Comparison of ENCODE assay signal across 24 cellular contexts in genomic region chr7:45017253-45017652, GRCh38. TPM values are rescaled to one million over a fixed set of nuclear protein-coding genes. Genes with fewer than 3 reads are reported as not detected.
DNase-seq lines count a peak whose midpoint lies in the region; ATAC-seq and TF ChIP-seq lines count a peak whose summit lies in the region.
"Had no signal": no experiment of that assay in that cellular context is flagged by ENCODE, and none has a peak within 500 bp of the region (broad histone marks: within the 10 kb centered on the region; RNA-seq: fewer than 3 reads in every experiment).

No MANE protein-coding gene starts in this region.

- WGBS in ovary, 3 donors = 57 to 73% (median 57%) methylated on average over 3 of the region's 3 CpGs

- TF ChIP-seq EP300 in ovary (IDR thresholded peaks at IDR 0.05) = no peak

- peaks cover 14% of the 10 kb centered on the region for H3K4me1 ChIP-seq in CD4-positive, alpha-beta memory T cell (ENCODE audit: insufficient read depth, low read length)
- peaks cover 6% of the 10 kb centered on the region for H3K4me1 ChIP-seq in ovary (ENCODE audit: insufficient read depth)

- no peak overlapping the region for H3K4me3 ChIP-seq in CD4-positive, alpha-beta memory T cell (ENCODE audit: low read length in 2 of 2)
- H3K4me3 ChIP-seq in ovary = no peak overlapping the region
- H3K4me3 ChIP-seq: GM12878, SJCRH30 had no signal

- no peak for DNase-seq in activated CD8-positive, alpha-beta T cell treated with anti-CD3 and anti-CD28 coated beads for 36 hours
- DNase-seq in activated CD8-positive, alpha-beta T cell treated with anti-CD3 and anti-CD28 coated beads, Interleukin-2, amount 10 ng/mL, durations not matched to agents 7 days and 5 days = no peak
- no peak for DNase-seq in CD4-positive, alpha-beta memory T cell
- no peak for DNase-seq in activated T-helper 1 cell treated with anti-CD3 and anti-CD28 coated beads, Interleukin-12 subunit alpha, Interleukin-12 subunit beta, Interleukin-2, Interleukin-4 antibody, amounts not matched to agents 30 ng/mL and 10 ng/mL and 1 ng/mL, durations not matched to agents 14 hours and 24 hours and 36 hours (ENCODE audit: low spot score)
- DNase-seq in neural crest cell (ENCODE audit: low read depth, low spot score) (no peak), NCI-H146 treated with DMSO at 0.1 percent for 48 hours (lab: John Stamatoyannopoulos, UW; ENCODE audit: unreplicated experiment) (no peak), ovary (no peak), hypothalamus (lab: John Stamatoyannopoulos, UW) (no peak)
- DNase-seq: AML-193, C1 segment of cervical spinal cord, DMS79, H7, NCI-H1105 treated with DMSO at 0.1 percent for 48 hours, NCI-H1694, NCI-H2081, NCI-H2171, NCI-H345, NCI-H524, NCI-H774, OCI-M1, SJCRH30 had no signal

- no peaks in the 10 kb centered on the region for H3K9me3 Mint-ChIP-seq in activated CD8-positive, alpha-beta T cell treated with anti-CD3 and anti-CD28 coated beads for 36 hours
- H3K9me3 Mint-ChIP-seq in activated CD8-positive, alpha-beta T cell treated with anti-CD3 and anti-CD28 coated beads, Interleukin-2, amount 10 ng/mL, durations not matched to agents 7 days and 5 days (ENCODE audit: insufficient read depth) = no peaks in the 10 kb centered on the region
- no peaks in the 10 kb centered on the region for H3K9me3 Mint-ChIP-seq in CD4-positive, alpha-beta memory T cell
- H3K9me3 Mint-ChIP-seq in activated T-helper 1 cell treated with anti-CD3 and anti-CD28 coated beads, Interleukin-12 subunit alpha, Interleukin-12 subunit beta, Interleukin-2, Interleukin-4 antibody, amounts not matched to agents 30 ng/mL and 10 ng/mL and 1 ng/mL, durations not matched to agents 14 hours and 24 hours and 36 hours = no peaks in the 10 kb centered on the region
- no peaks in the 10 kb centered on the region for H3K9me3 Mint-ChIP-seq in neural crest cell
- H3K9me3 Mint-ChIP-seq: IgD-negative memory B cell had no signal

- TF ChIP-seq CTCF in activated CD8-positive, alpha-beta T cell treated with anti-CD3 and anti-CD28 coated beads for 36 hours (IDR thresholded peaks at IDR 0.05) = no peak
- TF ChIP-seq CTCF in neural crest cell (conservative IDR thresholded peaks at IDR 0.05) (no peak), ovary (IDR thresholded peaks at IDR 0.05) (no peak)

- no peaks in the 10 kb centered on the region for H3K27me3 Mint-ChIP-seq in activated CD8-positive, alpha-beta T cell treated with anti-CD3 and anti-CD28 coated beads for 36 hours
- no peaks in the 10 kb centered on the region for H3K27me3 Mint-ChIP-seq in activated CD8-positive, alpha-beta T cell treated with anti-CD3 and anti-CD28 coated beads, Interleukin-2, amount 10 ng/mL, durations not matched to agents 7 days and 5 days (ENCODE audit: low read depth)
- no peaks in the 10 kb centered on the region for H3K27me3 Mint-ChIP-seq in CD4-positive, alpha-beta memory T cell
- H3K27me3 Mint-ChIP-seq in activated T-helper 1 cell treated with anti-CD3 and anti-CD28 coated beads, Interleukin-12 subunit alpha, Interleukin-12 subunit beta, Interleukin-2, Interleukin-4 antibody, amounts not matched to agents 30 ng/mL and 10 ng/mL and 1 ng/mL, durations not matched to agents 14 hours and 24 hours and 36 hours (ENCODE audit: insufficient read depth) = no peaks in the 10 kb centered on the region
- no peaks in the 10 kb centered on the region for H3K27me3 Mint-ChIP-seq in neural crest cell (ENCODE audit: low read depth)
- H3K27me3 Mint-ChIP-seq: IgD-negative memory B cell had no signal

- H3K9me3 ChIP-seq in CD4-positive, alpha-beta memory T cell (ENCODE audit: control insufficient read depth in 1 of 2, low read length in 2 of 2) = no peaks in the 10 kb centered on the region
- H3K9me3 ChIP-seq in ovary = no peaks in the 10 kb centered on the region

- ATAC-seq in activated CD8-positive, alpha-beta T cell treated with anti-CD3 and anti-CD28 coated beads for 36 hours = no peak
- ATAC-seq in activated CD8-positive, alpha-beta T cell treated with anti-CD3 and anti-CD28 coated beads, Interleukin-2, amount 10 ng/mL, durations not matched to agents 7 days and 5 days = no peak
- ATAC-seq: GM12878 had no signal

- peak overlapping the region; percentile 1 for H3K27ac Mint-ChIP-seq in activated CD8-positive, alpha-beta T cell treated with anti-CD3 and anti-CD28 coated beads for 36 hours
- H3K27ac Mint-ChIP-seq in activated CD8-positive, alpha-beta T cell treated with anti-CD3 and anti-CD28 coated beads, Interleukin-2, amount 10 ng/mL, durations not matched to agents 7 days and 5 days = no peak overlapping the region
- H3K27ac Mint-ChIP-seq in CD4-positive, alpha-beta memory T cell = peak overlapping the region in 6 of 7 donors; percentile 8 to 80 (median 40)
- peak overlapping the region; percentile 4 for H3K27ac Mint-ChIP-seq in activated T-helper 1 cell treated with anti-CD3 and anti-CD28 coated beads, Interleukin-12 subunit alpha, Interleukin-12 subunit beta, Interleukin-2, Interleukin-4 antibody, amounts not matched to agents 30 ng/mL and 10 ng/mL and 1 ng/mL, durations not matched to agents 14 hours and 24 hours and 36 hours
- peak overlapping the region; percentile 46 for H3K27ac Mint-ChIP-seq in neural crest cell (ENCODE audit: unreplicated experiment)
- H3K27ac Mint-ChIP-seq: IgD-negative memory B cell had no signal

- POLR2A ChIA-PET in activated CD8-positive, alpha-beta T cell treated with anti-CD3 and anti-CD28 coated beads for 36 hours (lab: Charles Lee) = no interaction called here
- POLR2A ChIA-PET in activated CD8-positive, alpha-beta T cell treated with anti-CD3 and anti-CD28 coated beads, Interleukin-2, amount 10 ng/mL, durations not matched to agents 7 days and 5 days (lab: Charles Lee) = no interaction called here
- POLR2A ChIA-PET in CD4-positive, alpha-beta memory T cell (lab: Charles Lee; ENCODE audit: partially characterized antibody) = no interaction called here

- peaks cover 38% of the 10 kb centered on the region for H3K4me1 Mint-ChIP-seq in activated CD8-positive, alpha-beta T cell treated with anti-CD3 and anti-CD28 coated beads for 36 hours (ENCODE audit: low read depth)
- peaks cover 23% of the 10 kb centered on the region for H3K4me1 Mint-ChIP-seq in activated CD8-positive, alpha-beta T cell treated with anti-CD3 and anti-CD28 coated beads, Interleukin-2, amount 10 ng/mL, durations not matched to agents 7 days and 5 days (ENCODE audit: low read depth)
- peaks cover 30 to 64% (median 46%) of the 10 kb centered on the region in 4 donors for H3K4me1 Mint-ChIP-seq in CD4-positive, alpha-beta memory T cell
- H3K4me1 Mint-ChIP-seq in activated T-helper 1 cell treated with anti-CD3 and anti-CD28 coated beads, Interleukin-12 subunit alpha, Interleukin-12 subunit beta, Interleukin-2, Interleukin-4 antibody, amounts not matched to agents 30 ng/mL and 10 ng/mL and 1 ng/mL, durations not matched to agents 14 hours and 24 hours and 36 hours (ENCODE audit: low read depth) = peaks cover 46% of the 10 kb centered on the region
- peaks cover 21% of the 10 kb centered on the region for H3K4me1 Mint-ChIP-seq in neural crest cell

- peaks cover 41% of the 10 kb centered on the region for H3K36me3 Mint-ChIP-seq in activated CD8-positive, alpha-beta T cell treated with anti-CD3 and anti-CD28 coated beads for 36 hours (ENCODE audit: low read depth)
- peaks cover 44% of the 10 kb centered on the region for H3K36me3 Mint-ChIP-seq in activated CD8-positive, alpha-beta T cell treated with anti-CD3 and anti-CD28 coated beads, Interleukin-2, amount 10 ng/mL, durations not matched to agents 7 days and 5 days (ENCODE audit: low read depth)
- H3K36me3 Mint-ChIP-seq in CD4-positive, alpha-beta memory T cell = peaks cover 22 to 29% of the 10 kb centered on the region in 2 donors
- peaks cover 29% of the 10 kb centered on the region for H3K36me3 Mint-ChIP-seq in activated T-helper 1 cell treated with anti-CD3 and anti-CD28 coated beads, Interleukin-12 subunit alpha, Interleukin-12 subunit beta, Interleukin-2, Interleukin-4 antibody, amounts not matched to agents 30 ng/mL and 10 ng/mL and 1 ng/mL, durations not matched to agents 14 hours and 24 hours and 36 hours (ENCODE audit: low read depth)
- peaks cover 13% of the 10 kb centered on the region for H3K36me3 Mint-ChIP-seq in neural crest cell (ENCODE audit: low read depth)

- H3K36me3 ChIP-seq in CD4-positive, alpha-beta memory T cell (ENCODE audit: insufficient read depth, low read length) = no peaks in the 10 kb centered on the region
- no peaks in the 10 kb centered on the region for H3K36me3 ChIP-seq in ovary

- intact Hi-C loops in activated CD8-positive, alpha-beta T cell treated with anti-CD3 and anti-CD28 coated beads for 36 hours (cut with micrococcal nuclease) = no loop called here
- intact Hi-C loops in CD4-positive, alpha-beta memory T cell (cut with micrococcal nuclease) = no loop called here
- intact Hi-C loops in activated T-helper 1 cell treated with anti-CD3 and anti-CD28 coated beads, Interleukin-12 subunit alpha, Interleukin-12 subunit beta, Interleukin-2, Interleukin-4 antibody, amounts not matched to agents 30 ng/mL and 10 ng/mL and 1 ng/mL, durations not matched to agents 14 hours and 24 hours and 36 hours (cut with micrococcal nuclease) = no loop called here
- intact Hi-C loops in ovary (cut with DNase I) = no loop called here

- no peaks in the 10 kb centered on the region for H3K27me3 ChIP-seq in CD4-positive, alpha-beta memory T cell (ENCODE audit: insufficient read depth, low read length)
- H3K27me3 ChIP-seq in ovary = no peaks in the 10 kb centered on the region
- H3K27me3 ChIP-seq: SJCRH30 had no signal

- H3K27ac ChIP-seq in CD4-positive, alpha-beta memory T cell (ENCODE audit: low read depth, low read length) = no peak overlapping the region
- H3K27ac ChIP-seq in ovary = no peak overlapping the region
- H3K27ac ChIP-seq: SJCRH30 had no signal

- H3K4me3 Mint-ChIP-seq in activated CD8-positive, alpha-beta T cell treated with anti-CD3 and anti-CD28 coated beads for 36 hours = no peak overlapping the region
- H3K4me3 Mint-ChIP-seq in activated CD8-positive, alpha-beta T cell treated with anti-CD3 and anti-CD28 coated beads, Interleukin-2, amount 10 ng/mL, durations not matched to agents 7 days and 5 days = no peak overlapping the region
- H3K4me3 Mint-ChIP-seq in CD4-positive, alpha-beta memory T cell = no peak overlapping the region
- no peak overlapping the region for H3K4me3 Mint-ChIP-seq in activated T-helper 1 cell treated with anti-CD3 and anti-CD28 coated beads, Interleukin-12 subunit alpha, Interleukin-12 subunit beta, Interleukin-2, Interleukin-4 antibody, amounts not matched to agents 30 ng/mL and 10 ng/mL and 1 ng/mL, durations not matched to agents 14 hours and 24 hours and 36 hours
- H3K4me3 Mint-ChIP-seq in neural crest cell = no peak overlapping the region
- H3K4me3 Mint-ChIP-seq: IgD-negative memory B cell had no signal

- TF ChIP-seq POLR2A in ovary (IDR thresholded peaks at IDR 0.05) = no peak

- CTCF ChIA-PET in activated CD8-positive, alpha-beta T cell treated with anti-CD3 and anti-CD28 coated beads for 36 hours (lab: Charles Lee) = no interaction called here
- CTCF ChIA-PET in activated CD8-positive, alpha-beta T cell treated with anti-CD3 and anti-CD28 coated beads, Interleukin-2, amount 10 ng/mL, durations not matched to agents 7 days and 5 days (lab: Charles Lee) = no interaction called here
- CTCF ChIA-PET in CD4-positive, alpha-beta memory T cell (lab: Charles Lee; ENCODE audit: partially characterized antibody) = no interaction called here

RNA-seq across cellular contexts. Expression of gene CCM2, which starts 17.3 kb away (rescaled TPM):
- total RNA-seq in activated CD8-positive, alpha-beta T cell treated with anti-CD3 and anti-CD28 coated beads for 36 hours = 10 to 100 TPM; 72.3 to 77.5 TPM
- 10 to 100 TPM; 99.6 to 99.9 TPM for total RNA-seq in activated CD8-positive, alpha-beta T cell treated with anti-CD3 and anti-CD28 coated beads, Interleukin-2, amount 10 ng/mL, durations not matched to agents 7 days and 5 days
- total RNA-seq in CD4-positive, alpha-beta memory T cell = 100 to 1,000 TPM; 192 to 200 TPM
- 10 to 100 TPM; 82.1 to 91.9 TPM for polyA plus RNA-seq in CD4-positive, alpha-beta memory T cell
- total RNA-seq in activated T-helper 1 cell treated with anti-CD3 and anti-CD28 coated beads, Interleukin-12 subunit alpha, Interleukin-12 subunit beta, Interleukin-2, Interleukin-4 antibody, amounts not matched to agents 30 ng/mL and 10 ng/mL and 1 ng/mL, durations not matched to agents 14 hours and 24 hours and 36 hours = 59.2 and 65.5 TPM in 2 replicates
- total RNA-seq in neural crest cell (35.7 and 39.0 TPM in 2 replicates), ovary (10 to 100 TPM; 16.2 to 34.6 (median 23.5) TPM)
- 10 to 100 TPM; 21.2 to 23.1 TPM for polyA plus RNA-seq in ovary

RNA-seq across cellular contexts. Expression of gene MYO1G, which starts 38.4 kb away (rescaled TPM):
- 100 to 1,000 TPM; 399 to 403 TPM for total RNA-seq in activated CD8-positive, alpha-beta T cell treated with anti-CD3 and anti-CD28 coated beads for 36 hours
- total RNA-seq in activated CD8-positive, alpha-beta T cell treated with anti-CD3 and anti-CD28 coated beads, Interleukin-2, amount 10 ng/mL, durations not matched to agents 7 days and 5 days = 100 to 1,000 TPM; 435 to 453 TPM
- total RNA-seq in CD4-positive, alpha-beta memory T cell = 10 to 100 TPM; 92.9 to 94.2 TPM
- polyA plus RNA-seq in CD4-positive, alpha-beta memory T cell = 100 to 1,000 TPM; 143 to 168 TPM
- total RNA-seq in activated T-helper 1 cell treated with anti-CD3 and anti-CD28 coated beads, Interleukin-12 subunit alpha, Interleukin-12 subunit beta, Interleukin-2, Interleukin-4 antibody, amounts not matched to agents 30 ng/mL and 10 ng/mL and 1 ng/mL, durations not matched to agents 14 hours and 24 hours and 36 hours = 252 and 258 TPM in 2 replicates
- total RNA-seq in neural crest cell (0.49 and 0.64 TPM in 2 replicates), ovary (1 to 10 TPM in 4 of 7 donors, under 1 TPM in 3; 0.48 to 2.4 (median 1.0) TPM)
- polyA plus RNA-seq in ovary = 1 to 10 TPM in 1 of 2 donors, under 1 TPM in 1; 0.64 to 1.1 TPM
- total RNA-seq: H7 had no signal
- polyA plus RNA-seq: AG04450 had no signal

Comparison
In these comparisons a context has a peak if more than half of its experiments do, and no peak if none do; other contexts are left out.
1. RNA of gene MYO1G, which starts 38.4 kb away (total RNA-seq): 435 to 453 TPM in activated CD8-positive, alpha-beta T cell treated with anti-CD3 and anti-CD28 coated beads, Interleukin-2, amount 10 ng/mL, durations not matched to agents 7 days and 5 days, 399 to 403 TPM in activated CD8-positive, alpha-beta T cell treated with anti-CD3 and anti-CD28 coated beads for 36 hours, 252 to 258 TPM in activated T-helper 1 cell treated with anti-CD3 and anti-CD28 coated beads, Interleukin-12 subunit alpha, Interleukin-12 subunit beta, Interleukin-2, Interleukin-4 antibody, amounts not matched to agents 30 ng/mL and 10 ng/mL and 1 ng/mL, durations not matched to agents 14 hours and 24 hours and 36 hours and 92.9 to 94.2 TPM in CD4-positive, alpha-beta memory T cell; 0.48 to 2.4 TPM in ovary and 0.49 to 0.64 TPM in neural crest cell; every median in the first group is over 10 times any median in the second.